In genomic region chr1:231242516-231243198, GRCh38 we compare ENCODE assay signal across 8 cellular contexts. TPM values are rescaled to one million over a fixed set of nuclear protein-coding genes. Genes with fewer than 3 reads are reported as not detected.
DNase-seq lines count a peak whose midpoint lies in the region; ATAC-seq and TF ChIP-seq lines count a peak whose summit lies in the region.

No MANE protein-coding gene starts in this region.

- no peaks in the 10 kb centered on the region for H3K27me3 ChIP-seq in suprapubic skin
- H3K27me3 ChIP-seq in prostate gland (replicated peaks; ENCODE audit: insufficient read depth) = no peaks in the 10 kb centered on the region

- H3K36me3 ChIP-seq in suprapubic skin (peaks cover 12% of the 10 kb centered on the region), prostate gland (no peaks in the 10 kb centered on the region)

- peaks cover 63% of the 10 kb centered on the region for H3K4me1 Mint-ChIP-seq in activated T-cell treated with anti-CD3 and anti-CD28 coated beads, Interleukin-2, amount 50 U/mL, for 24 hours (ENCODE audit: low read depth)
- peaks cover 59% of the 10 kb centered on the region for H3K4me1 Mint-ChIP-seq in T-helper 17 cell

- POLR2A ChIA-PET in HEK293T (lab: Yijun Ruan, JAX) = interaction anchor here (0.7 to 1.7 kb wide), 3 partner anchors 95 to 560 kb away, joined by 3 to 8 read pairs (median 4); partner anchors contain the start of genes EXOC8, FAM89A and SPRTN

- TF ChIP-seq EP300 in suprapubic skin (IDR thresholded peaks at IDR 0.05) = no peak

- H3K4me1 ChIP-seq in suprapubic skin (peaks cover 31% of the 10 kb centered on the region), prostate gland (replicated peaks) (no peaks in the 10 kb centered on the region)

- peak overlapping the region; percentile 29 for H3K27ac Mint-ChIP-seq in activated T-cell treated with anti-CD3 and anti-CD28 coated beads, Interleukin-2, amount 50 U/mL, for 24 hours
- H3K27ac Mint-ChIP-seq in T-helper 17 cell = peak overlapping the region; percentile 98

- no peak for ATAC-seq in T-helper 17 cell
- no peak for ATAC-seq in HG02759 (IDR thresholded peaks at IDR 0.05; ENCODE audit: unreplicated experiment)

- TF ChIP-seq CTCF in fibroblast of the aortic adventitia (IDR thresholded peaks at IDR 0.05; ENCODE audit: insufficient read depth, low read length) = no peak
- no peak for TF ChIP-seq CTCF in suprapubic skin (IDR thresholded peaks at IDR 0.05)
- no peak for TF ChIP-seq CTCF in prostate gland (IDR thresholded peaks at IDR 0.05)

- intact Hi-C loops in prostate gland (cut with DNase I) = loop anchor here (5.0 kb wide), 1 partner anchor 95 kb away; the partner anchor contains the start of genes EXOC8 and SPRTN

- H3K9me3 ChIP-seq in T-helper 17 cell (ENCODE audit: control insufficient read depth, low read length, poor library complexity, severe bottlenecking) (no peaks in the 10 kb centered on the region), suprapubic skin (no peaks in the 10 kb centered on the region), prostate gland (no peaks in the 10 kb centered on the region)

- H3K4me3 ChIP-seq in fibroblast of the aortic adventitia (ENCODE audit: low read depth, low read length) (peak overlapping the region; percentile 97), suprapubic skin (peak overlapping the region; percentile 87), prostate gland (peak overlapping the region in 1 of 2 donors; percentile 60)

- H3K27me3 Mint-ChIP-seq in activated T-cell treated with anti-CD3 and anti-CD28 coated beads, Interleukin-2, amount 50 U/mL, for 24 hours = no peaks in the 10 kb centered on the region
- H3K27me3 Mint-ChIP-seq in T-helper 17 cell = no peaks in the 10 kb centered on the region

- no peak for DNase-seq in activated T-cell treated with anti-CD3 and anti-CD28 coated beads, Interleukin-2, amount 50 U/mL, for 24 hours
- DNase-seq in activated T-cell treated with anti-CD3 and anti-CD28 coated beads, Interleukin-2, amount 50 U/mL, for 48 hours = no peak
- DNase-seq in T-helper 17 cell = no peak
- DNase-seq in fibroblast of the aortic adventitia (ENCODE audit: low read depth) = peak; percentile 36
- DNase-seq in suprapubic skin (ENCODE audit: low spot score in 2 of 2) = no peak
- no peak for DNase-seq in HEK293T (ENCODE audit: extremely low spot score)
- DNase-seq in prostate gland (ENCODE audit: low spot score) = no peak

- CTCF ChIA-PET in HEK293T (lab: Yijun Ruan, JAX) = no interaction called here

- H3K27ac ChIP-seq in suprapubic skin (no peak overlapping the region), prostate gland (no peak overlapping the region)

- H3K4me3 Mint-ChIP-seq in activated T-cell treated with anti-CD3 and anti-CD28 coated beads, Interleukin-2, amount 50 U/mL, for 24 hours = peak overlapping the region; percentile 96
- H3K4me3 Mint-ChIP-seq in T-helper 17 cell = peak overlapping the region; percentile 96

- no peaks in the 10 kb centered on the region for H3K9me3 Mint-ChIP-seq in activated T-cell treated with anti-CD3 and anti-CD28 coated beads, Interleukin-2, amount 50 U/mL, for 24 hours

- TF ChIP-seq POLR2A in suprapubic skin (IDR thresholded peaks at IDR 0.05) = no peak
- TF ChIP-seq POLR2A in prostate gland (IDR thresholded peaks at IDR 0.05) = no peak

- WGBS in suprapubic skin = 36% methylated on average over 5 of the region's 5 CpGs
- WGBS in prostate gland = 56% methylated on average over 5 of the region's 5 CpGs

- H3K36me3 Mint-ChIP-seq in activated T-cell treated with anti-CD3 and anti-CD28 coated beads, Interleukin-2, amount 50 U/mL, for 24 hours (ENCODE audit: low read depth) = peaks cover 80% of the 10 kb centered on the region
- H3K36me3 Mint-ChIP-seq in T-helper 17 cell (ENCODE audit: low read depth) = peaks cover 2% of the 10 kb centered on the region

TF ChIP-seq in HEK293T, 16 proteins besides CTCF, POLR2A, EP300 and RAD21:
- no peak for TF ChIP-seq L3MBTL2 (conservative IDR thresholded peaks at IDR 0.05)

RNA-seq across cellular contexts. Expression of gene GNPAT, which starts 1.6 kb away (rescaled TPM):
- total RNA-seq in T-helper 17 cell (10 to 100 TPM; 16.4 to 20.3 TPM), fibroblast of the aortic adventitia (ENCODE audit: low replicate concordance) (25.7 and 54.8 TPM in 2 replicates), suprapubic skin (10 to 100 TPM; 32.5 to 56.9 (median 42.7) TPM), prostate gland (10 to 100 TPM; 40.6 to 45.2 TPM)
